Comparison of ENCODE assay signal across 11 cellular contexts in the genomic region with DNA sequence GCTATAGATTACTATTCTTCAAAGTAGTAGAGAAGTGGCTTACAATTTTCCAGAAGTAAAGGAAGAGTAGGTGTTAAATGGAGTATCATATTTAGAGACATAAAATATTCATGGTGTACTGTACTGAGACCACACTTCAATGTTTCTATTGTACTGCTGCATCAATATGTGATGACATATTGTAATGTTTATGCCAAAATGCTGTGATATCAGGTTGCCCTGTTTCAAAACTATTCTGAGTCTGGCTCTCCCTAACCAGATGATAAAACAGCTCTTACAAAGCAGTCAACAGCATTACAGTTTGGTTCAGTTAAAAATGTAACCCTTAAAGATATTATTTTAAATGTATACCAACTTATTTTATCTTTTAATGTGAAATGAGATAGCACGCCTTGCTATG. TPM values are rescaled to one million over a fixed set of nuclear protein-coding genes. Genes with fewer than 3 reads are reported as not detected.
DNase-seq lines count a peak whose midpoint lies in the region; ATAC-seq, FAIRE-seq and TF ChIP-seq lines count a peak whose summit lies in the region.
"Had no signal": no experiment of that assay in that cellular context is flagged by ENCODE, and none has a peak within 500 bp of the region (broad histone marks: within the 10 kb centered on the region; RNA-seq: fewer than 3 reads in every experiment).

No MANE protein-coding gene starts in this region.

- TF ChIP-seq CTCF in fibroblast of mammary gland (conservative IDR thresholded peaks at IDR 0.05; ENCODE audit: control insufficient read depth, insufficient read depth, low read depth, low read length) (no peak), psoas muscle (IDR thresholded peaks at IDR 0.05) (no peak), Caco-2 (IDR thresholded peaks at IDR 0.05; ENCODE audit: insufficient read depth in 1 of 2, low read depth in 1 of 2, low read length in 1 of 2, severe bottlenecking in 1 of 2, unreplicated experiment in 1 of 2) (no peak)

- no TSS peak for BruUV-seq in Caco-2 (replicated peaks; lab: Mats Ljungman, UMichigan)

- no peaks in the 10 kb centered on the region for H3K36me3 Mint-ChIP-seq in Caco-2 (ENCODE audit: insufficient read depth, unreplicated experiment)

- H3K9me3 ChIP-seq in psoas muscle (no peaks in the 10 kb centered on the region), Caco-2 (no peaks in the 10 kb centered on the region)

- intact Hi-C loops in psoas muscle (cut with DNase I) (loop anchor here (5.0 to 10.0 kb wide), 7 partner anchors 320 to 803 kb away; no protein-coding TSS in a partner anchor), Caco-2 (cut with micrococcal nuclease; ENCODE audit: unreplicated experiment) (loop anchor here (1.0 to 5.0 kb wide), 5 partner anchors 77 to 801 kb away; a partner anchor contains a TSS)

- no peaks in the 10 kb centered on the region for H3K9me3 Mint-ChIP-seq in Caco-2 (ENCODE audit: unreplicated experiment)
- H3K9me3 Mint-ChIP-seq: CD4-positive, alpha-beta memory T cell had no signal

- no peaks in the 10 kb centered on the region for H3K27me3 Mint-ChIP-seq in Caco-2 (ENCODE audit: insufficient read depth, unreplicated experiment)
- H3K27me3 Mint-ChIP-seq: CD4-positive, alpha-beta memory T cell had no signal

- POLR2A ChIA-PET in Caco-2 (lab: Charles Lee), result no interaction called here

- H3K36me3 ChIP-seq in psoas muscle (ENCODE audit: insufficient read depth in 1 of 2, low read depth in 1 of 2) (peaks cover 0 to 19% of the 10 kb centered on the region in 2 donors), Caco-2 (ENCODE audit: control insufficient read depth, insufficient read depth, low read length) (no peaks in the 10 kb centered on the region)

- H3K4me3 ChIP-seq in fibroblast of mammary gland (ENCODE audit: control insufficient read depth, low read depth, low read length) (no peak overlapping the region), psoas muscle (no peak overlapping the region), Caco-2 (ENCODE audit: low read depth, low read length) (no peak overlapping the region)
- H3K4me3 ChIP-seq: GM23248 had no signal

- H3K4me1 ChIP-seq in psoas muscle, result peaks cover 19% of the 10 kb centered on the region
- peaks cover 19% of the 10 kb centered on the region for H3K4me1 ChIP-seq in Caco-2

- H3K4me1 Mint-ChIP-seq in Caco-2 (ENCODE audit: low read depth, unreplicated experiment), result peaks cover 19% of the 10 kb centered on the region

- peak overlapping the region; percentile 17 for H3K27ac ChIP-seq in psoas muscle
- H3K27ac ChIP-seq: GM23248 had no signal

- no peak for TF ChIP-seq POLR2A in GM12891 (IDR thresholded peaks at IDR 0.05; ENCODE audit: low read depth, low read length)

- FAIRE-seq in GM12891 (lab: Jason Lieb, UNC), result peak; percentile 13

- no peak overlapping the region for H3K4me3 Mint-ChIP-seq in Caco-2 (ENCODE audit: unreplicated experiment)
- H3K4me3 Mint-ChIP-seq: CD4-positive, alpha-beta memory T cell had no signal

- CTCF ChIA-PET in Caco-2 (lab: Charles Lee), result interaction anchor here (1.0 to 1.6 kb wide), 2 partner anchors 123 to 414 kb away, joined by 3 read pairs; a partner anchor contains a TSS

- H3K27me3 ChIP-seq in psoas muscle (ENCODE audit: insufficient read depth in 3 of 3, low read length in 2 of 3), result no peaks in the 10 kb centered on the region
- no peaks in the 10 kb centered on the region for H3K27me3 ChIP-seq in Caco-2 (replicated peaks; ENCODE audit: control insufficient read depth, insufficient read depth, low read length)

- 95 to 100% (median 97%) methylated on average over 1 of the region's 1 CpG for WGBS in psoas muscle, 3 donors

- H3K27ac Mint-ChIP-seq in Caco-2 (ENCODE audit: unreplicated experiment), result no peak overlapping the region

- ATAC-seq in psoas muscle, result peak; percentile 47 to 78 (median 57)

- DNase-seq in GM12891 (ENCODE audit: insufficient read length, low spot score) (no peak), LHCN-M2 (ENCODE audit: low read depth) (peak; percentile 34), fibroblast of mammary gland (ENCODE audit: low read depth) (peak; percentile 38), psoas muscle (no peak), HuH-7.5 (ENCODE audit: low spot score) (no peak), Caco-2 (no peak)
- no peak for DNase-seq in activated naive CD4-positive, alpha-beta T cell (lab: John Stamatoyannopoulos, UW)
- DNase-seq: NCI-H187 had no signal

TF ChIP-seq in GM12891, 5 proteins besides CTCF, POLR2A, EP300 and RAD21:
- TF ChIP-seq SPI1 (IDR thresholded peaks at IDR 0.05; ENCODE audit: low read depth, low read length) (no peak), POU2F2 (IDR thresholded peaks at IDR 0.05; ENCODE audit: low read depth, low read length) (no peak), PAX5 (IDR thresholded peaks at IDR 0.05; ENCODE audit: insufficient read depth, low read length, severe bottlenecking) (no peak), POLR2AphosphoS5 (IDR thresholded peaks at IDR 0.05; ENCODE audit: low read depth, low read length) (no peak), TAF1 (IDR thresholded peaks at IDR 0.05; ENCODE audit: low read depth, low read length) (no peak)

RNA-seq across cellular contexts. Expression of a gene that starts 30.8 kb away (rescaled TPM):
- polyA plus RNA-seq in GM12891 (2012; ENCODE audit: low read depth, missing spikeins), result not detected
- not detected in 2 replicates for total RNA-seq in LHCN-M2 (2014; rRNA removed)
- polyA plus RNA-seq in LHCN-M2 (2012), result not detected
- total RNA-seq in psoas muscle, result not detected
- not detected for polyA plus RNA-seq in psoas muscle
- 1.4 TPM in 2 replicates for total RNA-seq in Caco-2 (2022)
- total RNA-seq: G401, GM23248 had no signal
- polyA plus RNA-seq: CD4-positive, alpha-beta memory T cell; GM23248 had no signal

Comparison
In these comparisons a context has a peak if more than half of its experiments do, and no peak if none do; other contexts are left out.
1. DNase-seq: peak in LHCN-M2 (single experiment) and fibroblast of mammary gland (single experiment); none in GM12891 (single experiment), psoas muscle (0 of 2), HuH-7.5 (single experiment), Caco-2 (0 of 2) and activated naive CD4-positive, alpha-beta T cell (0 of 4).